ENCODE assay signal across 9 cellular contexts in the genomic region with DNA sequence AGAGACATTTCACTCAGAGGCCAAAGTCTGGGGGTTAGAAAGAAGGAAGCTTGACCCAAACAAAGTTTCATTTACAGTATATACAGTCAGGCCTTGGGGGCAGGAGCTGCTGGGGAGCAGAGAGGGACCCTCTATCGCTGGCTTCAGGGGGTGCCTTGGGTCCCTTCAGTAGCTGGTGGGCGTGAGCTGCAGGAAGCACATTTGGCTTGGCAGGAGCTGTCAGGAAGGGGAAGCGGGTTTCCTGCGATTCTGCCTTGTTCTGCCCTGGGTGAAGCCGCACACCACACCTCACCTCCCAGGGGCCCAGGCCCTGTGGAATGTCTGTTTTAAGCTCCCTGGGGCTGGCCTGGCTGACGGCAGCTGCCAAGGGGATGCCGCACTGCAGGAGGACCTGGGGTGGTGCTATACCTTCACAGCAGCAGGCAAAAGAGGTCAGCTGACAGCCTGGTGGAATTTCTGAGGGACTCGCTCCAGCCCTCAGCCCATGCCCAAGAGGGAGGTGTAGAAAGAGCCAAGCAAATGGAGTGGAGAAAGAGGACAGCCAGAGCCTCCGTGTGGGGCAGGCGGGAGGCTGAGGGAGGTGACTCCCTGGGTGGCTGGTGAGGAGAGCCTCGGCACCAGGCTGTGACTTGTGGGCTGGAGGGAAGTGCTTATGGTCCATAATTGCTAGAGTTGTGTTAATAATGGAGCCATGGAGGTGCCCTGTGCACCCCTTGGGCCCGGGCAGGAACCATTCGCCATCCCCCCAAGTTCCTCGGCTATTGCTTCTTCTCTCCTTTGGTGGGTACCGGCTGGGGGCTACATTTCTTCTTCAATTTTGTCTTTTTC. TPM values are rescaled to one million over a fixed set of nuclear protein-coding genes. Genes with fewer than 3 reads are reported as not detected.
DNase-seq lines count a peak whose midpoint lies in the region; ATAC-seq and TF ChIP-seq lines count a peak whose summit lies in the region.
"Had no signal": no experiment of that assay in that cellular context is flagged by ENCODE, and none has a peak within 500 bp of the region (broad histone marks: within the 10 kb centered on the region; RNA-seq: fewer than 3 reads in every experiment).

No MANE protein-coding gene starts in this region.

- no peak for DNase-seq in activated CD4-positive, alpha-beta T cell treated with anti-CD3 and anti-CD28 coated beads, Interleukin-2, amount 10 ng/mL, durations not matched to agents 7 days and 5 days
- DNase-seq in activated CD4-positive, alpha-beta T cell treated with anti-CD3 and anti-CD28 coated beads, Interleukin-2, amount 50 U/mL, for 48 hours: no peak
- DNase-seq in dermis blood vessel endothelial cell: peak; percentile 68
- DNase-seq in mesothelial cell of epicardium (ENCODE audit: low spot score in 2 of 2, unreplicated experiment in 2 of 2): no peak
- no peak for DNase-seq in upper lobe of right lung
- DNase-seq in HCEC 1CT: no peak
- DNase-seq: stimulated activated CD4-positive, alpha-beta T cell treated with anti-CD3 and anti-CD28 coated beads, Interleukin-2, amount 100 ng/mL, for 24 hours had no signal

- peak; percentile 37 for ATAC-seq in upper lobe of right lung
- ATAC-seq in GM19467 (IDR thresholded peaks at IDR 0.05; ENCODE audit: unreplicated experiment): no peak
- no peak for ATAC-seq in GM19397 (IDR thresholded peaks at IDR 0.05; ENCODE audit: unreplicated experiment)

- H3K9me3 Mint-ChIP-seq in activated CD4-positive, alpha-beta T cell treated with anti-CD3 and anti-CD28 coated beads, Interleukin-2, amount 10 ng/mL, durations not matched to agents 7 days and 5 days: no peaks in the 10 kb centered on the region
- no peaks in the 10 kb centered on the region for H3K9me3 Mint-ChIP-seq in mesothelial cell of epicardium

- no peaks in the 10 kb centered on the region for H3K36me3 ChIP-seq in upper lobe of right lung

- no peak overlapping the region for H3K4me3 ChIP-seq in upper lobe of right lung

- peaks cover 3% of the 10 kb centered on the region for H3K27me3 Mint-ChIP-seq in activated CD4-positive, alpha-beta T cell treated with anti-CD3 and anti-CD28 coated beads, Interleukin-2, amount 10 ng/mL, durations not matched to agents 7 days and 5 days
- H3K27me3 Mint-ChIP-seq in mesothelial cell of epicardium (ENCODE audit: low read depth): peaks cover 2% of the 10 kb centered on the region

- POLR2A ChIA-PET in activated CD4-positive, alpha-beta T cell treated with anti-CD3 and anti-CD28 coated beads, Interleukin-2, amount 10 ng/mL, durations not matched to agents 7 days and 5 days (lab: Charles Lee): no interaction called here

- peaks cover 23% of the 10 kb centered on the region for H3K4me1 ChIP-seq in upper lobe of right lung

- H3K27ac ChIP-seq in upper lobe of right lung: peak overlapping the region; percentile 82

- CTCF ChIA-PET in activated CD4-positive, alpha-beta T cell treated with anti-CD3 and anti-CD28 coated beads, Interleukin-2, amount 10 ng/mL, durations not matched to agents 7 days and 5 days (lab: Charles Lee): interaction anchor here (0.8 to 1.6 kb wide), 8 partner anchors 10 to 173 kb away, joined by 3 to 8 read pairs (median 4); no protein-coding TSS in a partner anchor

- peak overlapping the region; percentile 60 for H3K27ac Mint-ChIP-seq in activated CD4-positive, alpha-beta T cell treated with anti-CD3 and anti-CD28 coated beads, Interleukin-2, amount 10 ng/mL, durations not matched to agents 7 days and 5 days
- peak overlapping the region; percentile 7 for H3K27ac Mint-ChIP-seq in mesothelial cell of epicardium

- H3K9me3 ChIP-seq in upper lobe of right lung: no peaks in the 10 kb centered on the region

- TF ChIP-seq CTCF in mesothelial cell of epicardium (IDR thresholded peaks at IDR 0.05; ENCODE audit: unreplicated experiment) (no peak), upper lobe of right lung (IDR thresholded peaks at IDR 0.05) (no peak)

- intact Hi-C loops in upper lobe of right lung (cut with DNase I): no loop called here

- H3K27me3 ChIP-seq in upper lobe of right lung: no peaks in the 10 kb centered on the region

- H3K4me3 Mint-ChIP-seq in activated CD4-positive, alpha-beta T cell treated with anti-CD3 and anti-CD28 coated beads, Interleukin-2, amount 10 ng/mL, durations not matched to agents 7 days and 5 days: no peak overlapping the region
- no peak overlapping the region for H3K4me3 Mint-ChIP-seq in mesothelial cell of epicardium

- peaks cover 32% of the 10 kb centered on the region for H3K4me1 Mint-ChIP-seq in activated CD4-positive, alpha-beta T cell treated with anti-CD3 and anti-CD28 coated beads, Interleukin-2, amount 10 ng/mL, durations not matched to agents 7 days and 5 days
- H3K4me1 Mint-ChIP-seq in mesothelial cell of epicardium: peaks cover 25% of the 10 kb centered on the region

- H3K36me3 Mint-ChIP-seq in activated CD4-positive, alpha-beta T cell treated with anti-CD3 and anti-CD28 coated beads, Interleukin-2, amount 10 ng/mL, durations not matched to agents 7 days and 5 days (ENCODE audit: low read depth): no peaks in the 10 kb centered on the region
- H3K36me3 Mint-ChIP-seq in mesothelial cell of epicardium: no peaks in the 10 kb centered on the region

RNA-seq across cellular contexts. Expression of a gene that starts 43.9 kb away (rescaled TPM):
- total RNA-seq in activated CD4-positive, alpha-beta T cell treated with anti-CD3 and anti-CD28 coated beads, Interleukin-2, amount 10 ng/mL, durations not matched to agents 7 days and 5 days: 100 to 1,000 TPM; 329 to 335 TPM
- total RNA-seq in dermis blood vessel endothelial cell (0.34 and 0.79 TPM in 2 replicates), mesothelial cell of epicardium (16.6 to 21.4 TPM (median 20.1 TPM) in 3 replicates), upper lobe of right lung (37.8 TPM)
